In genomic region chr16:1677942-1678499, GRCh38 we compare ENCODE assay signal across 8 cellular contexts. TPM values are rescaled to one million over a fixed set of nuclear protein-coding genes. Genes with fewer than 3 reads are reported as not detected.
DNase-seq lines count a peak whose midpoint lies in the region; ATAC-seq and TF ChIP-seq lines count a peak whose summit lies in the region.

A gene with protein sequence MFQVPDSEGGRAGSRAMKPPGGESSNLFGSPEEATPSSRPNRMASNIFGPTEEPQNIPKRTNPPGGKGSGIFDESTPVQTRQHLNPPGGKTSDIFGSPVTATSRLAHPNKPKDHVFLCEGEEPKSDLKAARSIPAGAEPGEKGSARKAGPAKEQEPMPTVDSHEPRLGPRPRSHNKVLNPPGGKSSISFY (plus strand): TSS chr16:1678279. CDS start chr16:1678313, 34 bp downstream.

- no peaks in the 10 kb centered on the region for H3K27me3 Mint-ChIP-seq in activated CD4-positive, alpha-beta T cell treated with anti-CD3 and anti-CD28 coated beads for 36 hours

- ATAC-seq in HG03442 (IDR thresholded peaks at IDR 0.05; ENCODE audit: unreplicated experiment) (peak; percentile 91), left colon (peak; percentile 94)
- peak; percentile 99 for ATAC-seq in activated CD4-positive, alpha-beta T cell treated with anti-CD3 and anti-CD28 coated beads for 36 hours

- H3K4me3 Mint-ChIP-seq in activated CD4-positive, alpha-beta T cell treated with anti-CD3 and anti-CD28 coated beads for 36 hours: peak within 1 kb of the TSS; percentile 94

- peak within 1 kb of the TSS; percentile 79 for H3K4me3 ChIP-seq in choroid plexus epithelial cell (ENCODE audit: low read depth, low read length)

- peak; percentile 97 for DNase-seq in Ammon's horn (ENCODE audit: low spot score)
- peak; percentile 100 for DNase-seq in GM19238 (ENCODE audit: insufficient read length, low spot score)
- DNase-seq in NCI-H524 (lab: John Stamatoyannopoulos, UW): peak; percentile 97 to 98
- peak; percentile 98 for DNase-seq in activated CD4-positive, alpha-beta T cell treated with anti-CD3 and anti-CD28 coated beads for 36 hours
- DNase-seq in choroid plexus epithelial cell (ENCODE audit: low read depth): peak; percentile 98
- peak; percentile 97 to 99 for DNase-seq in left colon
- peak; percentile 92 to 96 for DNase-seq in stimulated activated CD4-positive, alpha-beta T cell treated with anti-CD3 and anti-CD28 coated beads, Interleukin-1b, Interleukin-23, amount 100 ng/mL, for 4 hours (ENCODE audit: low read depth in 2 of 2)

- peak within 1 kb of the TSS; percentile 89 for H3K27ac Mint-ChIP-seq in activated CD4-positive, alpha-beta T cell treated with anti-CD3 and anti-CD28 coated beads for 36 hours

- TF ChIP-seq CTCF in choroid plexus epithelial cell (conservative IDR thresholded peaks at IDR 0.05; ENCODE audit: low read depth, low read length): no peak

- peaks cover 26% of the 10 kb centered on the region for H3K4me1 Mint-ChIP-seq in activated CD4-positive, alpha-beta T cell treated with anti-CD3 and anti-CD28 coated beads for 36 hours

- CTCF ChIA-PET in activated CD4-positive, alpha-beta T cell treated with anti-CD3 and anti-CD28 coated beads for 36 hours (lab: Charles Lee): interaction anchor here (0.6 to 2.7 kb wide), 9 partner anchors 10 to 256 kb away, joined by 3 to 14 read pairs (median 4); partner anchors contain the start of gene MAPK8IP3

- intact Hi-C loops in activated CD4-positive, alpha-beta T cell treated with anti-CD3 and anti-CD28 coated beads for 36 hours (cut with DNase I, micrococcal nuclease): loop anchor here (1.0 to 5.0 kb wide), 18 partner anchors 27 to 662 kb away; partner anchors contain the start of genes CRAMP1 (in 2 of the 2), IFT140 (in 2 of the 2), ABCA3 (in 1 of the 2) and HAGH (in 1 of the 2)
- intact Hi-C loops in left colon (cut with DNase I, micrococcal nuclease): no loop called here

- POLR2A ChIA-PET in activated CD4-positive, alpha-beta T cell treated with anti-CD3 and anti-CD28 coated beads for 36 hours (lab: Charles Lee): interaction anchor here (0.6 to 1.5 kb wide), 7 partner anchors 20 to 765 kb away, joined by 3 to 5 read pairs (median 4); partner anchors contain the start of genes MAPK8IP3, RPS2 and TRAF7

- peaks cover 24% of the 10 kb centered on the region for H3K36me3 Mint-ChIP-seq in activated CD4-positive, alpha-beta T cell treated with anti-CD3 and anti-CD28 coated beads for 36 hours (ENCODE audit: low read depth)

- H3K9me3 Mint-ChIP-seq in activated CD4-positive, alpha-beta T cell treated with anti-CD3 and anti-CD28 coated beads for 36 hours (ENCODE audit: low read depth): no peaks in the 10 kb centered on the region

RNA-seq across cellular contexts. Expression of the gene that starts here (rescaled TPM):
- 100 to 1,000 TPM in 1 of 2 experiments, 10 to 100 TPM in 1; 77.1 to 111 TPM for total RNA-seq in activated CD4-positive, alpha-beta T cell treated with anti-CD3 and anti-CD28 coated beads for 36 hours
- 10 to 100 TPM; 49.8 to 62.4 TPM for total RNA-seq in left colon

Comparison
In these comparisons a context has a peak if more than half of its experiments do, and no peak if none do; other contexts are left out.
1. Peak in every context shown above with its lines: DNase-seq, ATAC-seq and H3K4me3 ChIP-seq.
2. intact Hi-C loops: an anchor here in activated CD4-positive, alpha-beta T cell treated with anti-CD3 and anti-CD28 coated beads for 36 hours (1.0 to 5.0 kb wide); none called in left colon.